Comparison of ENCODE assay signal across 27 cellular contexts in genomic region chr7:107228291-107228690, GRCh38. TPM values are rescaled to one million over a fixed set of nuclear protein-coding genes. Genes with fewer than 3 reads are reported as not detected.
DNase-seq lines count a peak whose midpoint lies in the region; ATAC-seq and TF ChIP-seq lines count a peak whose summit lies in the region.
"Had no signal": no experiment of that assay in that cellular context is flagged by ENCODE, and none has a peak within 500 bp of the region (broad histone marks: within the 10 kb centered on the region; RNA-seq: fewer than 3 reads in every experiment).

No MANE protein-coding gene starts in this region.

- no peaks in the 10 kb centered on the region for H3K36me3 Mint-ChIP-seq in Caco-2 (ENCODE audit: insufficient read depth, unreplicated experiment)

- no peaks in the 10 kb centered on the region for H3K27me3 Mint-ChIP-seq in Caco-2 (ENCODE audit: insufficient read depth, unreplicated experiment)
- H3K27me3 Mint-ChIP-seq: CD8-positive, alpha-beta memory T cell had no signal

- H3K4me1 ChIP-seq in RWPE2 (ENCODE audit: insufficient read depth, poor library complexity, severe bottlenecking) (peaks cover 30% of the 10 kb centered on the region), Caco-2 (no peaks in the 10 kb centered on the region)
- H3K4me1 ChIP-seq: BE2C had no signal

- H3K4me3 ChIP-seq in RWPE2 (ENCODE audit: severe bottlenecking) (no peak overlapping the region), foreskin fibroblast (ENCODE audit: low read depth in 1 of 2, low read length in 2 of 2) (no peak overlapping the region), Caco-2 (ENCODE audit: low read depth, low read length) (no peak overlapping the region)
- H3K4me3 ChIP-seq: GM23338 had no signal

- peak; percentile 22 for DNase-seq in EH (ENCODE audit: low read depth)
- DNase-seq in HS-5 (ENCODE audit: low read depth) = peak; percentile 3
- DNase-seq in RWPE2 (ENCODE audit: low spot score) = no peak
- peak; percentile 64 to 72 for DNase-seq in foreskin fibroblast
- DNase-seq in OCI-M2 (lab: John Stamatoyannopoulos, UW; ENCODE audit: unreplicated experiment) = no peak
- no peak for DNase-seq in Caco-2
- no peak for DNase-seq in caudate nucleus (lab: John Stamatoyannopoulos, UW)
- DNase-seq: 8988T; ACHN; BE2C; Calu3; CD8-positive, alpha-beta memory T cell; DMS79 treated with DMSO at 0.1 percent for 48 hours; H9; MV-4-11; NCI-H1105; NCI-H1436 treated with DMSO at 0.1 percent for 48 hours; NCI-H1930; NCI-H2107; NCI-H446; NCI-H524 treated with DMSO at 0.1 percent for 48 hours; NCI-H774; SHP77 treated with DMSO at 0.1 percent for 48 hours had no signal

- no peak overlapping the region for H3K27ac Mint-ChIP-seq in Caco-2 (ENCODE audit: unreplicated experiment)
- H3K27ac Mint-ChIP-seq: CD14-positive monocyte, GM23338 had no signal

- H3K27ac ChIP-seq in RWPE2 (ENCODE audit: poor library complexity, severe bottlenecking) (no peak overlapping the region), caudate nucleus (ENCODE audit: low read depth, low read length) (no peak overlapping the region)
- H3K27ac ChIP-seq: RWPE1 had no signal

- H3K27me3 ChIP-seq in RWPE2 (ENCODE audit: insufficient read depth, poor library complexity, severe bottlenecking) (no peaks in the 10 kb centered on the region), Caco-2 (replicated peaks; ENCODE audit: control insufficient read depth, insufficient read depth, low read length) (no peaks in the 10 kb centered on the region)
- H3K27me3 ChIP-seq: BE2C had no signal

- TF ChIP-seq CTCF in RWPE2 (IDR thresholded peaks at IDR 0.05; ENCODE audit: poor library complexity, severe bottlenecking) (no peak), foreskin fibroblast (IDR thresholded peaks at IDR 0.05; ENCODE audit: low read depth, low read length) (no peak), Caco-2 (IDR thresholded peaks at IDR 0.05; ENCODE audit: insufficient read depth in 1 of 2, low read depth in 1 of 2, low read length in 1 of 2, severe bottlenecking in 1 of 2, unreplicated experiment in 1 of 2) (no peak)

- H3K4me3 Mint-ChIP-seq in Caco-2 (ENCODE audit: unreplicated experiment) = no peak overlapping the region
- H3K4me3 Mint-ChIP-seq: CD14-positive monocyte; CD8-positive, alpha-beta memory T cell; GM23338; H9 had no signal

- BruUV-seq in Caco-2 (replicated peaks; lab: Mats Ljungman, UMichigan) = no TSS peak

- no peaks in the 10 kb centered on the region for H3K4me1 Mint-ChIP-seq in Caco-2 (ENCODE audit: low read depth, unreplicated experiment)
- H3K4me1 Mint-ChIP-seq: CD14-positive monocyte; CD8-positive, alpha-beta memory T cell had no signal

- H3K36me3 ChIP-seq in RWPE2 (ENCODE audit: low read depth) (peaks cover 12% of the 10 kb centered on the region; the same call in 1 of the 2 replicates), Caco-2 (ENCODE audit: control insufficient read depth, insufficient read depth, low read length) (no peaks in the 10 kb centered on the region)
- H3K36me3 ChIP-seq: BE2C had no signal

- POLR2A ChIA-PET in Caco-2 (lab: Charles Lee) = no interaction called here

- no peaks in the 10 kb centered on the region for H3K9me3 ChIP-seq in RWPE2 (ENCODE audit: severe bottlenecking)
- no peaks in the 10 kb centered on the region for H3K9me3 ChIP-seq in Caco-2
- H3K9me3 ChIP-seq: BE2C had no signal

- H3K9me3 Mint-ChIP-seq in Caco-2 (ENCODE audit: unreplicated experiment) = no peaks in the 10 kb centered on the region
- H3K9me3 Mint-ChIP-seq: CD14-positive monocyte; CD8-positive, alpha-beta memory T cell; GM23338; H9 had no signal

- intact Hi-C loops in Caco-2 (cut with micrococcal nuclease; ENCODE audit: unreplicated experiment) = no loop called here

- ATAC-seq in RWPE2 (ENCODE audit: low read depth) (peak; percentile 17; the same call in 1 of the 3 replicates), GM21528 (IDR thresholded peaks at IDR 0.05; ENCODE audit: low FRiP score, unreplicated experiment) (no peak)
- ATAC-seq: GM23338 had no signal

- CTCF ChIA-PET in Caco-2 (lab: Charles Lee) = no interaction called here

RNA-seq across cellular contexts. Expression of gene HBP1, which starts 59.5 kb away (rescaled TPM):
- 24.2 and 25.5 TPM in 2 replicates for total RNA-seq in Caco-2 (2022)

Comparison
In these comparisons a context has a peak if more than half of its experiments do, and no peak if none do; other contexts are left out.
1. DNase-seq: peak in EH (single experiment), HS-5 (single experiment) and foreskin fibroblast (2 of 2); none in RWPE2 (single experiment), OCI-M2 (single experiment), Caco-2 (0 of 2) and caudate nucleus (0 of 61).